ENCODE assay signal across 1 cellular context in genomic region chr19:811511-812048, GRCh38.
TF ChIP-seq lines count a peak whose summit lies in the region.

No MANE protein-coding gene starts in this region.

TF ChIP-seq in HCT116, 20 proteins besides CTCF, POLR2A, EP300 and RAD21 (continued from another document):
- TF ChIP-seq REST (IDR thresholded peaks at IDR 0.05; ENCODE audit: low read depth) (no peak), EZH2 (IDR thresholded peaks at IDR 0.05) (no peak), ELF1 (IDR thresholded peaks at IDR 0.05; ENCODE audit: borderline replicate concordance, low read depth) (no peak), ZNF274 (IDR thresholded peaks at IDR 0.05; ENCODE audit: low read depth, low read length) (no peak)
TF ChIP-seq in HCT116: peak in this region for 0.
